In genomic region chr10:114404171-114405010, GRCh38 we compare ENCODE assay signal across 7 cellular contexts. TPM values are rescaled to one million over a fixed set of nuclear protein-coding genes. Genes with fewer than 3 reads are reported as not detected.
A peak's percentile ranks its signal among the peaks of the same experiment; 100 is the strongest.
DNase-seq lines count a peak whose midpoint lies in the region; ATAC-seq and TF ChIP-seq lines count a peak whose summit lies in the region.

Gene AFAP1L2 (minus strand): TSS chr10:114404502. CDS start chr10:114404455, 47 bp downstream.

- peak; percentile 35 for DNase-seq in GM23248
- DNase-seq in T-helper 17 cell = no peak
- DNase-seq in heart left ventricle = peak in 4 of 5 donors; percentile 43 to 70 (median 51)
- DNase-seq in prostate gland (ENCODE audit: low spot score) = no peak
- DNase-seq in NOMO-1 treated with dmso at 0.1 percent for 144 hours (lab: John Stamatoyannopoulos, UW; ENCODE audit: unreplicated experiment) = no peak
- no peak for DNase-seq in OCI-LY7 (ENCODE audit: low spot score)

- H3K4me3 Mint-ChIP-seq in T-helper 17 cell = peak within 1 kb of the TSS; percentile 76

- H3K4me2 ChIP-seq in GM23248 (ENCODE audit: unreplicated experiment) (peak within 1 kb of the TSS; percentile 1), OCI-LY7 (ENCODE audit: low read length) (no peak within 1 kb of the TSS)

- ATAC-seq in T-helper 17 cell = no peak
- ATAC-seq in heart left ventricle = peak; percentile 39 to 84 (median 74)
- ATAC-seq in GM21526 (IDR thresholded peaks at IDR 0.05; ENCODE audit: low FRiP score, unreplicated experiment) = no peak

- no peak within 1 kb of the TSS for H3K27ac Mint-ChIP-seq in T-helper 17 cell

- intact Hi-C loops in heart left ventricle (cut with DNase I) = loop anchor here in 5 of 10 donors (5.0 to 10.0 kb wide), 5 partner anchors 67 to 102 kb away; no protein-coding TSS in a partner anchor
- intact Hi-C loops in prostate gland (cut with DNase I) = loop anchor here (5.0 to 10.0 kb wide), 3 partner anchors 47 to 230 kb away; partner anchors contain the start of genes CCDC186 and TDRD1
- intact Hi-C loops in OCI-LY7 (cut with micrococcal nuclease; ENCODE audit: unreplicated experiment) = no loop called here

- H3K27me3 Mint-ChIP-seq in T-helper 17 cell = peaks cover 78% of the 10 kb centered on the region

- TF ChIP-seq POLR2A in heart left ventricle (IDR thresholded peaks at IDR 0.05) (peak in 1 of 2 donors; percentile 43), prostate gland (IDR thresholded peaks at IDR 0.05) (peak; percentile 84)

- CTCF ChIA-PET in OCI-LY7 (lab: Charles Lee; ENCODE audit: unreplicated experiment) = no interaction called here

- WGBS in GM23248 (ENCODE audit: low coverage in 1 of 2, low lambda C conversion rate in 2 of 2, missing lambda C conversion rate in 2 of 2), 2 experiments = 3 to 4% methylated on average over 41 to 70 of the region's 88 CpGs
- WGBS in heart left ventricle, 4 donors = 1 to 6% (median 2%) methylated on average over 17 to 88 of the region's 88 CpGs
- 3% methylated on average over 38 of the region's 88 CpGs for WGBS in prostate gland

- H3K9me3 ChIP-seq in GM23248 (ENCODE audit: low read depth) (no peaks in the 10 kb centered on the region), T-helper 17 cell (ENCODE audit: control insufficient read depth, low read length, poor library complexity, severe bottlenecking) (no peaks in the 10 kb centered on the region), heart left ventricle (peaks cover 0 to 2% (median 0%) of the 10 kb centered on the region in 12 donors), prostate gland (no peaks in the 10 kb centered on the region), OCI-LY7 (ENCODE audit: low read length) (no peaks in the 10 kb centered on the region)

- H3K9me2 ChIP-seq in GM23248 (ENCODE audit: insufficient read depth) = no peaks in the 10 kb centered on the region
- H3K9me2 ChIP-seq in OCI-LY7 (ENCODE audit: insufficient read depth, low read length) = no peaks in the 10 kb centered on the region

- H4K20me1 ChIP-seq in GM23248 (ENCODE audit: insufficient read depth) = no peaks in the 10 kb centered on the region
- H4K20me1 ChIP-seq in OCI-LY7 (ENCODE audit: insufficient read depth, low read length) = no peaks in the 10 kb centered on the region

- H3K36me3 Mint-ChIP-seq in T-helper 17 cell (ENCODE audit: low read depth) = peaks cover 4% of the 10 kb centered on the region

- H3K4me1 ChIP-seq in GM23248 (ENCODE audit: insufficient read depth) (no peaks in the 10 kb centered on the region), heart left ventricle (peaks cover 4 to 62% (median 26%) of the 10 kb centered on the region in 12 donors), prostate gland (replicated peaks) (no peaks in the 10 kb centered on the region), OCI-LY7 (ENCODE audit: insufficient read depth, low read length, poor library complexity, severe bottlenecking) (no peaks in the 10 kb centered on the region)

- H2AFZ ChIP-seq in GM23248 = no peak within 1 kb of the TSS
- H2AFZ ChIP-seq in OCI-LY7 (ENCODE audit: low read length) = no peak within 1 kb of the TSS

- H3K27me3 ChIP-seq in GM23248 (replicated peaks; ENCODE audit: insufficient read depth) (peaks cover 68% of the 10 kb centered on the region), heart left ventricle (peaks cover 0 to 39% (median 5%) of the 10 kb centered on the region in 9 donors), prostate gland (replicated peaks; ENCODE audit: insufficient read depth) (no peaks in the 10 kb centered on the region)

- no peak within 1 kb of the TSS for H3K27ac ChIP-seq in GM23248
- H3K27ac ChIP-seq in heart left ventricle = peak within 1 kb of the TSS; percentile 37 to 76 (median 68)
- peak within 1 kb of the TSS; percentile 75 for H3K27ac ChIP-seq in prostate gland
- no peak within 1 kb of the TSS for H3K27ac ChIP-seq in OCI-LY7 (ENCODE audit: low read depth, low read length, poor library complexity, severe bottlenecking)

- no peaks in the 10 kb centered on the region for H3K79me2 ChIP-seq in GM23248 (ENCODE audit: insufficient read depth)
- H3K79me2 ChIP-seq in OCI-LY7 (ENCODE audit: insufficient read depth, low read depth, low read length) = no peaks in the 10 kb centered on the region

- H3K36me3 ChIP-seq in GM23248 (ENCODE audit: low read depth) (no peaks in the 10 kb centered on the region), heart left ventricle (no peaks in the 10 kb centered on the region), prostate gland (no peaks in the 10 kb centered on the region), OCI-LY7 (ENCODE audit: insufficient read depth, low read length) (no peaks in the 10 kb centered on the region)

- in situ Hi-C loops in GM23248 (cut with MboI) = no loop called here

- no TSS peak for BruUV-seq in OCI-LY7 (replicated peaks; lab: Mats Ljungman, UMichigan)

- H3K4me1 Mint-ChIP-seq in T-helper 17 cell = peaks cover 10% of the 10 kb centered on the region

- POLR2A ChIA-PET in OCI-LY7 (lab: Charles Lee) = interaction anchor here (0.6 kb wide), 1 partner anchor 55 kb away, joined by 3 read pairs; no protein-coding TSS in a partner anchor

- TF ChIP-seq CTCF in heart left ventricle (IDR thresholded peaks at IDR 0.05) (no peak), prostate gland (IDR thresholded peaks at IDR 0.05) (peak in 1 of 4 experiments; percentile 8), OCI-LY7 (conservative IDR thresholded peaks at IDR 0.05; ENCODE audit: low read length) (no peak)

- H3K4me3 ChIP-seq in GM23248 = peak within 1 kb of the TSS; percentile 39; the same call in 1 of the 2 replicates
- H3K4me3 ChIP-seq in heart left ventricle = peak within 1 kb of the TSS; percentile 52 to 71 (median 61)
- H3K4me3 ChIP-seq in prostate gland = peak within 1 kb of the TSS; percentile 54 to 64
- H3K4me3 ChIP-seq in OCI-LY7 (ENCODE audit: low read depth, low read length, poor library complexity, severe bottlenecking) = no peak within 1 kb of the TSS

- H3K9ac ChIP-seq in GM23248 = no peak within 1 kb of the TSS

- H3F3A ChIP-seq in GM23248 (ENCODE audit: insufficient read depth) = no peaks in the 10 kb centered on the region

RNA-seq across cellular contexts. Expression of gene AFAP1L2, which starts in this region (rescaled TPM):
- total RNA-seq in GM23248 (2014; rRNA removed; shearing (Covaris generic)) = not detected in 2 replicates
- not detected in 2 replicates for polyA plus RNA-seq in GM23248 (2016; fragmentation: Nextera tagmentation; extraction: Ambion mirVana)
- total RNA-seq in T-helper 17 cell = 1 to 10 TPM; 1.8 to 3.0 TPM
- 1 to 10 TPM; 2.8 to 8.2 (median 5.0) TPM for total RNA-seq in heart left ventricle
- 1 to 10 TPM; 2.8 to 3.0 TPM for polyA plus RNA-seq in heart left ventricle
- 10 to 100 TPM; 16.1 to 34.1 TPM for total RNA-seq in prostate gland
- 0.59 and 2.3 TPM in 2 replicates for total RNA-seq in OCI-LY7 (2014; rRNA removed; shearing (Covaris generic))
- total RNA-seq in OCI-LY7 (2022) = 8.6 and 10.5 TPM in 2 replicates

Comparison
In these comparisons a context has a peak if more than half of its experiments do, and no peak if none do; other contexts are left out.
1. Peak in DNase-seq, H3K4me3 ChIP-seq and H3K4me2 ChIP-seq in GM23248; RNA of the gene not detected or under 1 TPM.
2. DNase-seq: peak in heart left ventricle (4 of 5); none in T-helper 17 cell (0 of 3), prostate gland (single experiment), NOMO-1 treated with dmso at 0.1 percent for 144 hours (single experiment) and OCI-LY7 (single experiment).
3. H3K27ac ChIP-seq: peak in heart left ventricle (12 of 12) and prostate gland (2 of 2); none in GM23248 (single experiment) and OCI-LY7 (single experiment).
4. ATAC-seq: peak in heart left ventricle (4 of 4); none in T-helper 17 cell (single experiment) and GM21526 (single experiment).